Comparison of ENCODE assay signal across 9 cellular contexts in genomic region chr21:34890258-34890723, GRCh38.
A peak's percentile ranks its signal among the peaks of the same experiment; 100 is the strongest.
DNase-seq lines count a peak whose midpoint lies in the region; ATAC-seq lines count a peak whose summit lies in the region.
"Had no signal": no experiment of that assay in that cellular context is flagged by ENCODE, and none has a peak within 500 bp of the region (broad histone marks: within the 10 kb centered on the region; RNA-seq: fewer than 3 reads in every experiment).

No MANE protein-coding gene starts in this region.

- H3K27me3 ChIP-seq in BLaER1 (no peaks in the 10 kb centered on the region), HUES64 (ENCODE audit: insufficient read depth, low read length) (peaks cover 91% of the 10 kb centered on the region)

- H3K9ac ChIP-seq in BLaER1 (peak overlapping the region; percentile 90), HUES64 (ENCODE audit: low read depth, low read length) (0 out of 2 replicates have a peak overlapping the region, but pooled peaks have one; percentile 5)

- H3K27me3 Mint-ChIP-seq in central memory CD8-positive, alpha-beta T cell = no peaks in the 10 kb centered on the region
- H3K27me3 Mint-ChIP-seq in natural killer cell treated with Interleukin-12 subunit alpha and Interleukin-12 subunit beta and Interleukin-15 and Interleukin-18, amount 100 ng/mL, for 72 hours = no peaks in the 10 kb centered on the region

- no peak for DNase-seq in central memory CD8-positive, alpha-beta T cell (ENCODE audit: low spot score in 2 of 2)
- DNase-seq in natural killer cell treated with Interleukin-12 subunit alpha and Interleukin-12 subunit beta and Interleukin-15 and Interleukin-18, amount 100 ng/mL, for 72 hours (ENCODE audit: low spot score) = no peak
- DNase-seq in NCI-H748 treated with DMSO at 0.1 percent for 48 hours (lab: John Stamatoyannopoulos, UW) (no peak), superior temporal gyrus (ENCODE audit: extremely low spot score) (no peak)

- peak overlapping the region; percentile 95 for H3K4me3 Mint-ChIP-seq in central memory CD8-positive, alpha-beta T cell
- H3K4me3 Mint-ChIP-seq in natural killer cell treated with Interleukin-12 subunit alpha and Interleukin-12 subunit beta and Interleukin-15 and Interleukin-18, amount 100 ng/mL, for 72 hours = peak overlapping the region; percentile 58

- peaks cover 29% of the 10 kb centered on the region for H3K4me1 Mint-ChIP-seq in central memory CD8-positive, alpha-beta T cell
- H3K4me1 Mint-ChIP-seq in natural killer cell treated with Interleukin-12 subunit alpha and Interleukin-12 subunit beta and Interleukin-15 and Interleukin-18, amount 100 ng/mL, for 72 hours (ENCODE audit: low read depth in 2 of 2) = peaks cover 26 to 38% of the 10 kb centered on the region in 2 donors

- no peak for ATAC-seq in central memory CD8-positive, alpha-beta T cell (replicated peaks; ENCODE audit: extremely low read depth, poor library complexity, severe bottlenecking)
- ATAC-seq in natural killer cell treated with Interleukin-12 subunit alpha and Interleukin-12 subunit beta and Interleukin-15 and Interleukin-18, amount 100 ng/mL, for 72 hours = no peak
- ATAC-seq in GM19035 (IDR thresholded peaks at IDR 0.05; ENCODE audit: unreplicated experiment) (no peak), GM18498 (IDR thresholded peaks at IDR 0.05; ENCODE audit: unreplicated experiment) (no peak)

- peaks cover 20% of the 10 kb centered on the region for H3K36me3 Mint-ChIP-seq in central memory CD8-positive, alpha-beta T cell (ENCODE audit: insufficient read depth)
- no peaks in the 10 kb centered on the region for H3K36me3 Mint-ChIP-seq in natural killer cell treated with Interleukin-12 subunit alpha and Interleukin-12 subunit beta and Interleukin-15 and Interleukin-18, amount 100 ng/mL, for 72 hours

- peaks cover 16% of the 10 kb centered on the region; the same call in 1 of the 2 replicates for H3K36me3 ChIP-seq in BLaER1
- H3K36me3 ChIP-seq in HUES64 (ENCODE audit: insufficient read depth, low read length) = no peaks in the 10 kb centered on the region

- H3K4me1 ChIP-seq in BLaER1 = peaks cover 47% of the 10 kb centered on the region
- peaks cover 21% of the 10 kb centered on the region for H3K4me1 ChIP-seq in HUES64 (ENCODE audit: insufficient read depth, low read length)

- peak overlapping the region; percentile 99 for H3K4me2 ChIP-seq in BLaER1

- no peak overlapping the region for H3K27ac Mint-ChIP-seq in central memory CD8-positive, alpha-beta T cell (ENCODE audit: low read depth)
- peak overlapping the region in 1 of 2 donors; percentile 64 for H3K27ac Mint-ChIP-seq in natural killer cell treated with Interleukin-12 subunit alpha and Interleukin-12 subunit beta and Interleukin-15 and Interleukin-18, amount 100 ng/mL, for 72 hours

- H3K9me3 Mint-ChIP-seq in central memory CD8-positive, alpha-beta T cell = no peaks in the 10 kb centered on the region
- H3K9me3 Mint-ChIP-seq in natural killer cell treated with Interleukin-12 subunit alpha and Interleukin-12 subunit beta and Interleukin-15 and Interleukin-18, amount 100 ng/mL, for 72 hours = no peaks in the 10 kb centered on the region

- H3K9me3 ChIP-seq in BLaER1 = no peaks in the 10 kb centered on the region
- no peaks in the 10 kb centered on the region for H3K9me3 ChIP-seq in HUES64 (ENCODE audit: insufficient read depth, low read depth, low read length)

- H3K27ac ChIP-seq in BLaER1 (peak overlapping the region; percentile 92), HUES64 (ENCODE audit: low read depth, low read length) (no peak overlapping the region)
- H3K27ac ChIP-seq: SK-N-MC had no signal

- 2% methylated on average over 39 of the region's 39 CpGs for WGBS in HUES64

- H4K20me1 ChIP-seq in BLaER1 = peaks cover 100% of the 10 kb centered on the region

- H3K4me3 ChIP-seq in BLaER1 = peak overlapping the region; percentile 89
- H3K4me3 ChIP-seq in HUES64 (ENCODE audit: low read length) = peak overlapping the region; percentile 62
